10 cellular contexts compared by ENCODE assay signal in the genomic region with DNA sequence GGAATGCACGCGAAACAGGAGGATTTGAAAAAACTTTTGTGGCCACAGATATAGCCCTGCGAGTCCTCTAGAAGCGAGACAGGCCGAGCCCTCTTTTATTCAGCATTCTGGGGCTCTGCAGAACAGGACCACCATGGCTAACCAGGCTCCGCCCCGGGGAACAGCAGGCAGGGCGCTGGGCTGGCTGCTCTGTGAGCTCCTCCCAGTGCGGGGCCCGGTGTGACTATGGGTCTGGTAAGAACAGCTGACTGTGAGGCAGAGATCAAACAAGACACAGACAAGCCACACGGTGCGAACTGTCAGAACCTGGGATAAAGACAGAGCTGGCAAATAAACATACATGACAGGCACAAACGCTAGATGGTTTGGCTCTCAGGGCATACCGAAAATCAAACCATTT.
DNase-seq lines count a peak whose midpoint lies in the region.
"Had no signal": no experiment of that assay in that cellular context is flagged by ENCODE, and none has a peak within 500 bp of the region (broad histone marks: within the 10 kb centered on the region; RNA-seq: fewer than 3 reads in every experiment).

No MANE protein-coding gene starts in this region.

- DNase-seq in activated CD8-positive, alpha-beta memory T cell treated with anti-CD3 and anti-CD28 coated beads for 24 hours = peak; percentile 52
- no peak for DNase-seq in activated CD8-positive, alpha-beta memory T cell treated with anti-CD3 and anti-CD28 coated beads, Interleukin-2, amount 50 U/mL, for 4 hours
- DNase-seq in epithelial cell of prostate (ENCODE audit: low read depth, low spot score) = no peak
- DNase-seq in KG1 (lab: John Stamatoyannopoulos, UW) = no peak
- DNase-seq in stimulated activated CD4-positive, alpha-beta T cell treated with anti-CD3 and anti-CD28 coated beads, Interleukin-4, amount 100 ng/mL, for 1 hour = no peak
- DNase-seq in GM19238 (ENCODE audit: insufficient read length, low spot score) = no peak
- DNase-seq in DMS114 treated with DMSO at 0.1 percent for 48 hours (lab: John Stamatoyannopoulos, UW; ENCODE audit: unreplicated experiment) = no peak
- DNase-seq: activated naive CD8-positive, alpha-beta T cell treated with anti-CD3 and anti-CD28 coated beads, Interleukin-2, amount 10 ng/mL, durations not matched to agents 7 days and 5 days; Karpas-422 had no signal

- no peaks in the 10 kb centered on the region for H3K27me3 ChIP-seq in muscle layer of duodenum (ENCODE audit: low read depth, low read length)

- no peaks in the 10 kb centered on the region for H3K9me3 ChIP-seq in muscle layer of duodenum (ENCODE audit: control insufficient read depth in 1 of 2, low read length in 2 of 2)

- H3K36me3 ChIP-seq in muscle layer of duodenum (ENCODE audit: control insufficient read depth in 1 of 2, insufficient read depth in 2 of 2, low read length in 2 of 2) = peaks cover 0 to 7% of the 10 kb centered on the region in 2 donors

- H3K4me1 ChIP-seq in muscle layer of duodenum (ENCODE audit: control insufficient read depth in 1 of 2, insufficient read depth in 2 of 2, low read length in 2 of 2) = peaks cover 6 to 47% of the 10 kb centered on the region in 2 donors

- H3K4me3 ChIP-seq in muscle layer of duodenum (ENCODE audit: low read depth in 1 of 2, low read length in 2 of 2) = no peak overlapping the region

- H3K27ac ChIP-seq in epithelial cell of prostate = peak overlapping the region; percentile 99
- peak overlapping the region; percentile 59 for H3K27ac ChIP-seq in muscle layer of duodenum (ENCODE audit: low read length)
